Comparison of ENCODE assay signal across 7 cellular contexts in genomic region chr1:156475568-156476500, GRCh38. TPM values are rescaled to one million over a fixed set of nuclear protein-coding genes. Genes with fewer than 3 reads are reported as not detected.
DNase-seq lines count a peak whose midpoint lies in the region; ATAC-seq and TF ChIP-seq lines count a peak whose summit lies in the region.

No MANE protein-coding gene starts in this region.

- POLR2A ChIA-PET in PC-3 (lab: Charles Lee; ENCODE audit: unreplicated experiment), result interaction anchor here (0.6 kb wide), 1 partner anchor 19 kb away, joined by 5 read pairs; no protein-coding TSS in a partner anchor

- TF ChIP-seq CTCF in colonic mucosa (IDR thresholded peaks at IDR 0.05) (no peak), tibial artery (IDR thresholded peaks at IDR 0.05) (no peak), PC-3 (conservative IDR thresholded peaks at IDR 0.05; ENCODE audit: low read depth, low read length) (no peak)

- H3K79me2 ChIP-seq in PC-3 (ENCODE audit: low read length), result no peaks in the 10 kb centered on the region

- peak overlapping the region; percentile 47 for H4K91ac ChIP-seq in mesenchymal stem cell (ENCODE audit: low read length)

- peaks cover 5% of the 10 kb centered on the region for H3F3A ChIP-seq in PC-3 (ENCODE audit: low read length, unreplicated experiment)

- no peak overlapping the region for H3K4ac ChIP-seq in mesenchymal stem cell (ENCODE audit: low read depth in 1 of 2, low read length in 2 of 2)

- BruUV-seq in PC-3 (replicated peaks; lab: Mats Ljungman, UMichigan), result no TSS peak

- H3K4me1 ChIP-seq in HUES48 (ENCODE audit: control insufficient read depth, insufficient read depth, low read length) (peaks cover 13% of the 10 kb centered on the region), colonic mucosa (peaks cover 9% of the 10 kb centered on the region), mesenchymal stem cell (ENCODE audit: control insufficient read depth, insufficient read depth, low read depth, low read length) (peaks cover 15% of the 10 kb centered on the region), tibial artery (peaks cover 13 to 100% (median 82%) of the 10 kb centered on the region in 4 donors), PC-3 (ENCODE audit: insufficient read depth, low read length) (peaks cover 36% of the 10 kb centered on the region)

- no peak overlapping the region for H2AFZ ChIP-seq in mesenchymal stem cell (ENCODE audit: low read depth, low read length)
- no peak overlapping the region for H2AFZ ChIP-seq in PC-3 (ENCODE audit: low read length)

- peaks cover 4% of the 10 kb centered on the region; the same call in 1 of the 2 replicates for H4K20me1 ChIP-seq in PC-3 (ENCODE audit: low read length)

- no peak overlapping the region for H3K4me3 ChIP-seq in HUES48 (ENCODE audit: low read depth, low read length)
- H3K4me3 ChIP-seq in colonic mucosa, result no peak overlapping the region
- H3K4me3 ChIP-seq in mesenchymal stem cell (ENCODE audit: insufficient read depth in 1 of 2, low read depth in 1 of 2, low read length in 2 of 2), result peak overlapping the region in 1 of 2 experiments; percentile 8
- peak overlapping the region; percentile 8 to 15 for H3K4me3 ChIP-seq in tibial artery
- no peak overlapping the region for H3K4me3 ChIP-seq in PC-3 (ENCODE audit: low read length)

- H2BK12ac ChIP-seq in mesenchymal stem cell (ENCODE audit: low read length in 2 of 2), result peak overlapping the region in 1 of 2 experiments; percentile 4

- H3K36me3 ChIP-seq in HUES48 (ENCODE audit: control insufficient read depth, insufficient read depth, low read length) (peaks cover 71% of the 10 kb centered on the region), colonic mucosa (peaks cover 21% of the 10 kb centered on the region), mesenchymal stem cell (ENCODE audit: control insufficient read depth in 1 of 2, insufficient read depth in 2 of 2, low read depth in 1 of 2, low read length in 2 of 2) (peaks cover 90% of the 10 kb centered on the region in 2 experiments), tibial artery (peaks cover 85 to 99% (median 95%) of the 10 kb centered on the region in 3 donors), PC-3 (ENCODE audit: low read depth, low read length) (peaks cover 64% of the 10 kb centered on the region)

- no peak overlapping the region for H3K4me2 ChIP-seq in mesenchymal stem cell (ENCODE audit: low read length, poor library complexity, severe bottlenecking)
- no peak overlapping the region for H3K4me2 ChIP-seq in PC-3 (ENCODE audit: low read length)

- no peak overlapping the region for H3K14ac ChIP-seq in mesenchymal stem cell (ENCODE audit: low read length in 2 of 2)

- ATAC-seq in PC-3, result no peak
- no peak for ATAC-seq in HG02852 (IDR thresholded peaks at IDR 0.05; ENCODE audit: unreplicated experiment)

- H3K27me3 ChIP-seq in HUES48 (ENCODE audit: control insufficient read depth, insufficient read depth, low read length), result no peaks in the 10 kb centered on the region
- no peaks in the 10 kb centered on the region for H3K27me3 ChIP-seq in colonic mucosa
- H3K27me3 ChIP-seq in mesenchymal stem cell (ENCODE audit: control insufficient read depth in 1 of 2, insufficient read depth in 1 of 2, low read length in 2 of 2), result no peaks in the 10 kb centered on the region
- no peaks in the 10 kb centered on the region for H3K27me3 ChIP-seq in tibial artery
- no peaks in the 10 kb centered on the region for H3K27me3 ChIP-seq in PC-3 (ENCODE audit: low read length)

- TF ChIP-seq POLR2A in erythroblast (IDR thresholded peaks at IDR 0.05; ENCODE audit: low read length), result no peak

- H3K27ac ChIP-seq in HUES48 (ENCODE audit: low read depth, low read length) (peak overlapping the region; percentile 16), colonic mucosa (peak overlapping the region; percentile 76), mesenchymal stem cell (ENCODE audit: low read length, poor library complexity, severe bottlenecking) (no peak overlapping the region), tibial artery (peak overlapping the region; percentile 91 to 94), PC-3 (ENCODE audit: low read length) (no peak overlapping the region)

- H2BK120ac ChIP-seq in mesenchymal stem cell (ENCODE audit: low read depth, low read length), result no peak overlapping the region

- no peak overlapping the region for H3K9ac ChIP-seq in HUES48 (ENCODE audit: low read depth, low read length)
- peak overlapping the region in 1 of 2 donors; percentile 3 for H3K9ac ChIP-seq in colonic mucosa (ENCODE audit: low read depth in 2 of 2, low read length in 2 of 2)
- peak overlapping the region; percentile 84 for H3K9ac ChIP-seq in mesenchymal stem cell (ENCODE audit: low read length)
- H3K9ac ChIP-seq in PC-3 (ENCODE audit: low read length), result no peak overlapping the region

- no peak overlapping the region for H2AK5ac ChIP-seq in mesenchymal stem cell (ENCODE audit: low read length, severe bottlenecking)

- no peak overlapping the region for H4K8ac ChIP-seq in mesenchymal stem cell (ENCODE audit: low read length)

- H3K9me2 ChIP-seq in PC-3 (replicated peaks; ENCODE audit: low read length), result no peaks in the 10 kb centered on the region

- no peak overlapping the region for H2BK5ac ChIP-seq in mesenchymal stem cell (ENCODE audit: low read depth, low read length, poor library complexity, severe bottlenecking)

- CTCF ChIA-PET in PC-3 (lab: Charles Lee), result no interaction called here

- H3K9me3 ChIP-seq in HUES48 (ENCODE audit: control insufficient read depth, insufficient read depth, low read length) (no peaks in the 10 kb centered on the region), colonic mucosa (no peaks in the 10 kb centered on the region), mesenchymal stem cell (ENCODE audit: control insufficient read depth, low read length) (no peaks in the 10 kb centered on the region), tibial artery (no peaks in the 10 kb centered on the region), PC-3 (ENCODE audit: low read length) (no peaks in the 10 kb centered on the region)

- no peak overlapping the region for H2BK15ac ChIP-seq in mesenchymal stem cell (ENCODE audit: low read depth, poor library complexity, severe bottlenecking)

- H3K79me1 ChIP-seq in mesenchymal stem cell (replicated peaks; ENCODE audit: low read length, poor library complexity, severe bottlenecking), result peaks cover 54% of the 10 kb centered on the region

- H3K23ac ChIP-seq in mesenchymal stem cell (ENCODE audit: low read length in 2 of 2), result peak overlapping the region in 1 of 2 experiments; percentile 11

- intact Hi-C loops in colonic mucosa (cut with DNase I) (no loop called here), tibial artery (cut with DNase I; ENCODE audit: low total_unique reads) (loop anchor here (2.0 kb wide), 1 partner anchor 27 kb away; no protein-coding TSS in a partner anchor), PC-3 (cut with micrococcal nuclease) (no loop called here)

- peak; percentile 73 for DNase-seq in colonic mucosa
- peak; percentile 87 for DNase-seq in mesenchymal stem cell
- DNase-seq in tibial artery, result peak; percentile 94 to 98
- DNase-seq in PC-3, result no peak
- no peak for DNase-seq in erythroblast (lab: John Stamatoyannopoulos, UW)

- H3K18ac ChIP-seq in mesenchymal stem cell (ENCODE audit: low read depth in 1 of 2, low read length in 2 of 2), result no peak overlapping the region

- WGBS in mesenchymal stem cell, result 80% methylated on average over 25 of the region's 25 CpGs

RNA-seq across cellular contexts. Expression of gene MEF2D, which starts 24.7 kb away (rescaled TPM):
- 10 to 100 TPM; 32.3 to 49.9 TPM for total RNA-seq in colonic mucosa
- 38.6 TPM for polyA plus RNA-seq in mesenchymal stem cell (2013, experiment 1 of 2)
- polyA plus RNA-seq in mesenchymal stem cell (2013, experiment 2 of 2), result 34.2 TPM
- total RNA-seq in PC-3 (2014; rRNA removed), result 17.3 and 27.4 TPM in 2 replicates

Comparison
In these comparisons a context has a peak if more than half of its experiments do, and no peak if none do; other contexts are left out.
1. H3K27ac ChIP-seq: peak in HUES48 (single experiment), colonic mucosa (single experiment) and tibial artery (2 of 2); none in mesenchymal stem cell (single experiment) and PC-3 (single experiment).
2. H3K4me3 ChIP-seq: peak in tibial artery (2 of 2); none in HUES48 (single experiment), colonic mucosa (single experiment) and PC-3 (single experiment).
3. DNase-seq: peak in colonic mucosa (single experiment), mesenchymal stem cell (single experiment) and tibial artery (2 of 2); none in PC-3 (single experiment) and erythroblast (0 of 2).